Comparison of ENCODE assay signal across 14 cellular contexts in genomic region chr20:58406422-58407001, GRCh38. TPM values are rescaled to one million over a fixed set of nuclear protein-coding genes. Genes with fewer than 3 reads are reported as not detected.
DNase-seq lines count a peak whose midpoint lies in the region; ATAC-seq and TF ChIP-seq lines count a peak whose summit lies in the region.
"Had no signal": no experiment of that assay in that cellular context is flagged by ENCODE, and none has a peak within 500 bp of the region (broad histone marks: within the 10 kb centered on the region; RNA-seq: fewer than 3 reads in every experiment).

No MANE protein-coding gene starts in this region.

- no peaks in the 10 kb centered on the region for H3K36me3 Mint-ChIP-seq in type B pancreatic cell
- H3K36me3 Mint-ChIP-seq: stimulated activated effector memory CD8-positive, alpha-beta T cell treated with anti-CD3 and anti-CD28 coated beads, Interleukin-12 subunit alpha, Interleukin-12 subunit beta, amount 100 ng/mL, for 72 hours had no signal

- H3K9me2 ChIP-seq in SU-DHL-6 (replicated peaks; ENCODE audit: insufficient read depth, low read length) (no peaks in the 10 kb centered on the region), hepatocyte (replicated peaks; ENCODE audit: insufficient read depth) (no peaks in the 10 kb centered on the region)

- intact Hi-C loops in A673 (cut with micrococcal nuclease; ENCODE audit: unreplicated experiment), result no loop called here

- H3K4me1 Mint-ChIP-seq in type B pancreatic cell (ENCODE audit: unreplicated experiment), result peaks cover 23% of the 10 kb centered on the region

- no TSS peak for BruUV-seq in A673 (replicated peaks; lab: Mats Ljungman, UMichigan)

- CTCF ChIA-PET in A673 (lab: Charles Lee), result no interaction called here

- peaks cover 99% of the 10 kb centered on the region for H3K79me2 ChIP-seq in SU-DHL-6 (ENCODE audit: insufficient read depth, low read length)
- peaks cover 100% of the 10 kb centered on the region for H3K79me2 ChIP-seq in hepatocyte

- no peak for ATAC-seq in HG03442 (IDR thresholded peaks at IDR 0.05; ENCODE audit: unreplicated experiment)
- ATAC-seq: stimulated activated effector memory CD8-positive, alpha-beta T cell treated with anti-CD3 and anti-CD28 coated beads, Interleukin-12 subunit alpha, Interleukin-12 subunit beta, amount 100 ng/mL, for 72 hours had no signal

- H3K36me3 ChIP-seq in A673 (ENCODE audit: insufficient read depth, low read length, poor library complexity, severe bottlenecking) (no peaks in the 10 kb centered on the region), SU-DHL-6 (ENCODE audit: low read length) (no peaks in the 10 kb centered on the region), hepatocyte (replicated peaks; ENCODE audit: insufficient read depth, low read depth) (no peaks in the 10 kb centered on the region)

- peaks cover 40% of the 10 kb centered on the region for H3K4me1 ChIP-seq in A673 (ENCODE audit: insufficient read depth, low read length, poor library complexity, severe bottlenecking)
- H3K4me1 ChIP-seq in hepatocyte (ENCODE audit: insufficient read depth), result peaks cover 7% of the 10 kb centered on the region

- no peak overlapping the region for H3K4me3 Mint-ChIP-seq in type B pancreatic cell
- H3K4me3 Mint-ChIP-seq: stimulated activated effector memory CD8-positive, alpha-beta T cell treated with anti-CD3 and anti-CD28 coated beads, Interleukin-12 subunit alpha, Interleukin-12 subunit beta, amount 100 ng/mL, for 72 hours had no signal

- peak; percentile 53 for DNase-seq in A673 (ENCODE audit: low spot score)
- DNase-seq in EH (ENCODE audit: low read depth), result peak; percentile 29
- no peak for DNase-seq in hepatocyte (ENCODE audit: low spot score)
- DNase-seq in effector CD8-positive, alpha-beta T cell (lab: John Stamatoyannopoulos, UW), result no peak
- DNase-seq in type B pancreatic cell (ENCODE audit: extremely low spot score, unreplicated experiment), result no peak
- DNase-seq: activated CD8-positive, alpha-beta memory T cell treated with anti-CD3 and anti-CD28 coated beads for 24 hours; activated naive CD4-positive, alpha-beta T cell treated with anti-CD3 and anti-CD28 coated beads, Interleukin-2, amount 50 U/mL, for 16 hours; central memory CD4-positive, alpha-beta T cell; NCI-H1048; NCI-H69 had no signal

- peaks cover 30% of the 10 kb centered on the region for H4K20me1 ChIP-seq in SU-DHL-6 (ENCODE audit: low read depth, low read length)
- H4K20me1 ChIP-seq in hepatocyte (ENCODE audit: insufficient read depth, poor library complexity, severe bottlenecking), result peaks cover 93% of the 10 kb centered on the region

- no peaks in the 10 kb centered on the region for H3K27me3 Mint-ChIP-seq in type B pancreatic cell

- peak overlapping the region; percentile 61 for H3K4me2 ChIP-seq in SU-DHL-6 (ENCODE audit: low read depth, low read length, poor library complexity, severe bottlenecking)
- peak overlapping the region; percentile 32 for H3K4me2 ChIP-seq in hepatocyte

- no peak overlapping the region for H3K4me3 ChIP-seq in A673 (ENCODE audit: low read depth, low read length, poor library complexity, severe bottlenecking)
- H3K4me3 ChIP-seq in SU-DHL-6 (ENCODE audit: insufficient read depth, low read length, poor library complexity, severe bottlenecking), result no peak overlapping the region
- H3K4me3 ChIP-seq in hepatocyte, result no peak overlapping the region
- H3K4me3 ChIP-seq: BLaER1 treated with 17β-estradiol and CSF1 and Interleukin-3, amounts not matched to agents 10 nM and 100 nM had no signal

- peaks cover 24% of the 10 kb centered on the region; the same call in 1 of the 2 replicates for H3F3A ChIP-seq in SU-DHL-6 (ENCODE audit: insufficient read depth)

- TF ChIP-seq CTCF in A673 (conservative IDR thresholded peaks at IDR 0.05; ENCODE audit: low read depth, low read length) (no peak), SU-DHL-6 (IDR thresholded peaks at IDR 0.05; ENCODE audit: insufficient read depth, low read length, poor library complexity, severe bottlenecking) (no peak), hepatocyte (IDR thresholded peaks at IDR 0.05; ENCODE audit: poor library complexity) (no peak), type B pancreatic cell (conservative IDR thresholded peaks at IDR 0.05) (no peak)

- H3K9me3 ChIP-seq in A673 (ENCODE audit: low read depth, low read length, poor library complexity, severe bottlenecking), result no peaks in the 10 kb centered on the region
- no peaks in the 10 kb centered on the region for H3K9me3 ChIP-seq in SU-DHL-6 (ENCODE audit: insufficient read depth, low read length)
- no peaks in the 10 kb centered on the region for H3K9me3 ChIP-seq in hepatocyte (ENCODE audit: low read depth)

- POLR2A ChIA-PET in A673 (lab: Charles Lee; ENCODE audit: low non-redundant PET), result no interaction called here

- H2AFZ ChIP-seq in SU-DHL-6 (ENCODE audit: low read depth, low read length, severe bottlenecking), result no peak overlapping the region
- H2AFZ ChIP-seq in hepatocyte, result no peak overlapping the region

- no peak overlapping the region for H3K9ac ChIP-seq in SU-DHL-6 (ENCODE audit: low read length)
- H3K9ac ChIP-seq: BLaER1 treated with 17β-estradiol and CSF1 and Interleukin-3, amounts not matched to agents 10 nM and 100 nM had no signal

- peak overlapping the region; percentile 73 for H3K27ac ChIP-seq in A673 (ENCODE audit: low read depth, low read length, poor library complexity, severe bottlenecking)
- H3K27ac ChIP-seq in SU-DHL-6 (ENCODE audit: low read depth, low read length), result peak overlapping the region; percentile 8; the same call in 1 of the 2 replicates
- H3K27ac ChIP-seq in hepatocyte, result peak overlapping the region; percentile 26

- H3K27ac Mint-ChIP-seq in type B pancreatic cell, result no peak overlapping the region
- H3K27ac Mint-ChIP-seq: stimulated activated effector memory CD8-positive, alpha-beta T cell treated with anti-CD3 and anti-CD28 coated beads, Interleukin-12 subunit alpha, Interleukin-12 subunit beta, amount 100 ng/mL, for 72 hours had no signal

- H3K27me3 ChIP-seq in A673 (replicated peaks; ENCODE audit: insufficient read depth, low read depth, low read length, poor library complexity), result no peaks in the 10 kb centered on the region
- no peaks in the 10 kb centered on the region for H3K27me3 ChIP-seq in SU-DHL-6 (ENCODE audit: low read length)
- no peaks in the 10 kb centered on the region for H3K27me3 ChIP-seq in hepatocyte
- H3K27me3 ChIP-seq: BLaER1 treated with 17β-estradiol and CSF1 and Interleukin-3, amounts not matched to agents 10 nM and 100 nM had no signal

- 51% methylated on average over 4 of the region's 4 CpGs for WGBS in hepatocyte (ENCODE audit: low lambda C conversion rate, missing lambda C conversion rate)

- H3K9me3 Mint-ChIP-seq in type B pancreatic cell, result no peaks in the 10 kb centered on the region
- H3K9me3 Mint-ChIP-seq: stimulated activated effector memory CD8-positive, alpha-beta T cell treated with anti-CD3 and anti-CD28 coated beads, Interleukin-12 subunit alpha, Interleukin-12 subunit beta, amount 100 ng/mL, for 72 hours had no signal

RNA-seq across cellular contexts. Expression of gene VAPB, which starts 17.5 kb away (rescaled TPM):
- 60.9 and 63.2 TPM in 2 replicates for total RNA-seq in A673 (2021)
- total RNA-seq in hepatocyte, result 26.8 and 32.1 TPM in 2 replicates
- polyA plus RNA-seq in hepatocyte, result 40.1 and 49.6 TPM in 2 replicates
- total RNA-seq in type B pancreatic cell (ENCODE audit: low replicate concordance), result 58.9 and 62.6 TPM in 2 replicates

Comparison
In these comparisons a context has a peak if more than half of its experiments do, and no peak if none do; other contexts are left out.
1. DNase-seq: peak in A673 (single experiment) and EH (single experiment); none in hepatocyte (single experiment), effector CD8-positive, alpha-beta T cell (single experiment) and type B pancreatic cell (single experiment).
2. H3K27ac ChIP-seq: peak in every context shown above with its lines; median percentile 73 in A673; 26 in hepatocyte; 8 in SU-DHL-6.